In the genomic region with DNA sequence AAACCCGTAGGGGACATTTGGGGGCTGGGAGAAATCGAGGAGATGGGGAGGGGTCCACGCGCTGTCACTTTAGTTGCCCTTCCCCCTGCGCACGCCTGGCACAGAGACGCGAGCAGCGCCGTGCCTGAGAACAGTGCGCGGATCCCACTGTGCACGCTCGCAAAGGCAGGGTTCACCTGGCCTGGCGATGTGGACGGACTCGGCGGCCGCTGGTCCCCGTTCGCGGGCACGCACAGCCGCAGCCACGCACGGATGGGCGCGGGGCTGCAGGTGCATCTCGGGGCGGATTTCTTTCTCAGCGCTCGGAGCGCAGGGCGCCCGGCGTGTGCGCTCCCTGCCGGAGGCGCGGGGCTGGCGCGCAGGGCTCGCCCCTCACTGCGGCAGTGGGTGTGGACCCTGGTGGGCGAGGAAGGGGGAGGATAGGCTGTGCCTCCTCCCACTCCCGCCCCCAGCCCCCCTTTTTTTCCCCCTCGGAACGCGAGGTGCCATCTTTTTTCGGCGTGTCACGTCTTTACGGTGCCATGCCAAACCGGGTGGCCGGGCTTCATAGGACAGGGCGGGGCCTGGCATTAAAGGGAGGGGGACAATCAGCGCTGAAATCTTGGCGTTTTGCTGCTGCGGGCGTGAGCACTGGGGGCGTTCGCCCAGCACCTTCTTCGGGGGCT, we compare ENCODE assay signal across 8 cellular contexts. TPM values are rescaled to one million over a fixed set of nuclear protein-coding genes. Genes with fewer than 3 reads are reported as not detected.
DNase-seq lines count a peak whose midpoint lies in the region; ATAC-seq, FAIRE-seq and TF ChIP-seq lines count a peak whose summit lies in the region.

No MANE protein-coding gene starts in this region.

- DNase-seq in Daoy (ENCODE audit: low read depth) (peak; percentile 31), NCI-H2107 (lab: John Stamatoyannopoulos, UW) (peak; percentile 73), heart right ventricle (no peak), psoas muscle (peak; percentile 47 to 82), D721Med (ENCODE audit: insufficient read length, low spot score) (no peak), epidermal melanocyte (ENCODE audit: insufficient read length, low spot score) (no peak)

- H3K4me3 ChIP-seq in heart right ventricle (peak overlapping the region; percentile 72 to 94 (median 84)), psoas muscle (peak overlapping the region; percentile 97)

- no peaks in the 10 kb centered on the region for H3K36me3 Mint-ChIP-seq in activated T-helper 17 cell treated with anti-CD3 and anti-CD28 coated beads, Interleukin-2, amount 50 U/mL, for 72 hours (ENCODE audit: low read depth)

- peak overlapping the region; percentile 75 for H3K4me3 Mint-ChIP-seq in activated T-helper 17 cell treated with anti-CD3 and anti-CD28 coated beads, Interleukin-2, amount 50 U/mL, for 72 hours

- no peak for FAIRE-seq in D721Med (lab: Jason Lieb, UNC)

- H3K9me3 ChIP-seq in heart right ventricle (no peaks in the 10 kb centered on the region), psoas muscle (no peaks in the 10 kb centered on the region)

- H3K27ac ChIP-seq in heart right ventricle (no peak overlapping the region), psoas muscle (peak overlapping the region; percentile 88)

- H3K36me3 ChIP-seq in heart right ventricle (no peaks in the 10 kb centered on the region), psoas muscle (ENCODE audit: insufficient read depth in 1 of 2, low read depth in 1 of 2) (no peaks in the 10 kb centered on the region)

- no peaks in the 10 kb centered on the region for H3K4me1 Mint-ChIP-seq in activated T-helper 17 cell treated with anti-CD3 and anti-CD28 coated beads, Interleukin-2, amount 50 U/mL, for 72 hours

- no peak overlapping the region for H3K27ac Mint-ChIP-seq in activated T-helper 17 cell treated with anti-CD3 and anti-CD28 coated beads, Interleukin-2, amount 50 U/mL, for 72 hours

- H3K27me3 ChIP-seq in heart right ventricle (peaks cover 0 to 69% (median 35%) of the 10 kb centered on the region in 7 donors), psoas muscle (ENCODE audit: insufficient read depth in 3 of 3, low read length in 2 of 3) (no peaks in the 10 kb centered on the region)

- 1% methylated on average over 58 to 63 of the region's 63 CpGs for WGBS in heart right ventricle, 2 donors
- 0 to 1% (median 1%) methylated on average over 40 to 63 of the region's 63 CpGs for WGBS in psoas muscle, 3 donors

- peaks cover 13 to 32% (median 24%) of the 10 kb centered on the region in 9 donors for H3K4me1 ChIP-seq in heart right ventricle
- peaks cover 36% of the 10 kb centered on the region for H3K4me1 ChIP-seq in psoas muscle

- TF ChIP-seq CTCF in heart right ventricle (IDR thresholded peaks at IDR 0.05): peak in 3 of 9 donors; percentile 7 to 21 (median 9)
- TF ChIP-seq CTCF in psoas muscle (IDR thresholded peaks at IDR 0.05): no peak
- no peak for TF ChIP-seq CTCF in D721Med (IDR thresholded peaks at IDR 0.05; ENCODE audit: insufficient read depth, missing control alignments)

- H3K27me3 Mint-ChIP-seq in activated T-helper 17 cell treated with anti-CD3 and anti-CD28 coated beads, Interleukin-2, amount 50 U/mL, for 72 hours: peaks cover 25% of the 10 kb centered on the region

- intact Hi-C loops in heart right ventricle (cut with DNase I) (loop anchor here in 3 of 10 donors (2.0 kb wide), 1 partner anchor 53 kb away; no protein-coding TSS in a partner anchor), psoas muscle (cut with DNase I) (loop anchor here (2.0 to 10.0 kb wide), 2 partner anchors 47 to 49 kb away; no protein-coding TSS in a partner anchor)

- no peaks in the 10 kb centered on the region for H3K9me3 Mint-ChIP-seq in activated T-helper 17 cell treated with anti-CD3 and anti-CD28 coated beads, Interleukin-2, amount 50 U/mL, for 72 hours

- ATAC-seq in activated T-helper 17 cell treated with anti-CD3 and anti-CD28 coated beads, Interleukin-2, amount 50 U/mL, for 72 hours (replicated peaks): no peak
- peak in 5 of 8 donors; percentile 6 to 45 (median 18) for ATAC-seq in heart right ventricle
- ATAC-seq in psoas muscle: peak; percentile 40 to 68 (median 62)
- no peak for ATAC-seq in HG02588 (IDR thresholded peaks at IDR 0.05; ENCODE audit: unreplicated experiment)

RNA-seq across cellular contexts. Expression of gene MAPT, which starts 1.1 kb away (rescaled TPM):
- total RNA-seq in Daoy (2014; rRNA removed; shearing (Covaris generic)): 0.06 and 0.36 TPM in 2 replicates
- total RNA-seq in activated T-helper 17 cell treated with anti-CD3 and anti-CD28 coated beads, Interleukin-2, amount 50 U/mL, for 72 hours: 1 to 10 TPM in 1 of 2 donors, under 1 TPM in 1; 0.63 to 4.9 TPM
- total RNA-seq in heart right ventricle (10 to 100 TPM; 17.4 to 63.3 (median 34.4) TPM), psoas muscle (100 to 1,000 TPM; 104 to 253 (median 170) TPM)
- polyA plus RNA-seq in heart right ventricle (10 to 100 TPM in 1 of 2 donors, under 1 TPM in 1; 0.90 to 10.5 TPM), psoas muscle (10 to 100 TPM; 16.0 to 61.3 (median 43.9) TPM)

RNA-seq across cellular contexts. Expression of gene SPPL2C, which starts 50.8 kb away (rescaled TPM):
- total RNA-seq in Daoy (2014; rRNA removed; shearing (Covaris generic)): not detected in 2 replicates
- total RNA-seq in activated T-helper 17 cell treated with anti-CD3 and anti-CD28 coated beads, Interleukin-2, amount 50 U/mL, for 72 hours: not detected
- total RNA-seq in heart right ventricle (not detected), psoas muscle (not detected)
- polyA plus RNA-seq in heart right ventricle (not detected), psoas muscle (not detected)

Comparison
In these comparisons a context has a peak if more than half of its experiments do, and no peak if none do; other contexts are left out.
1. DNase-seq: peak in Daoy (single experiment), NCI-H2107 (single experiment) and psoas muscle (2 of 2); none in heart right ventricle (0 of 2), D721Med (single experiment) and epidermal melanocyte (single experiment).
2. ATAC-seq: peak in heart right ventricle (5 of 8) and psoas muscle (4 of 4); none in activated T-helper 17 cell treated with anti-CD3 and anti-CD28 coated beads, Interleukin-2, amount 50 U/mL, for 72 hours (single experiment) and HG02588 (single experiment).